10 cellular contexts compared by ENCODE assay signal in the genomic region with DNA sequence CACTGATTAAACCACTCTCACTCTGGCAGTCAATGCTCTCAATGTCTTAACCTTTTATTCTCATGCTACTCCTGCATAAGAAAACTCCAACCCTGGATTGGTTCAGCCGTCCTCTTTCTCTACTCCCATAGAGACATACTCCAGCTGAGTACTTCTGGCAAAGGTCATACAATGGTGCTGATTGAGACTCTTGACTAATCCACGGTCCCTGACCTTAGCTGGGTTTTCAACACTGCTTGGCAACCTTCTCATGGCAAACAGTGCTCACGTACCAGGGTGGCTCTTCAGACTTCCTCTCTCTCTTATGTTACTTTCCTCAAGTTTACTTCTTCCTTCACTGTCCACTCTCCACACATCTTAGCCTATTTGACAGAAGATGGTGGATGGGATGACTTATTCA.
"Had no signal": no experiment of that assay in that cellular context is flagged by ENCODE, and none has a peak within 500 bp of the region (broad histone marks: within the 10 kb centered on the region; RNA-seq: fewer than 3 reads in every experiment).

No MANE protein-coding gene starts in this region.

- H3K4me1 Mint-ChIP-seq: IgD-negative memory B cell had no signal

- H3K4me3 ChIP-seq: GM23248, HAP-1 had no signal

- H3K27ac ChIP-seq: GM23248, HL-60 had no signal

- DNase-seq: GM23248, GOT3, H7, HFFc6, KBM-7 had no signal

- H3K36me3 ChIP-seq: HAP-1 had no signal

- H3K9me3 ChIP-seq: HAP-1 had no signal

- H3K4me3 Mint-ChIP-seq: HFFc6, IgD-negative memory B cell had no signal

- H3K36me3 Mint-ChIP-seq: IgD-negative memory B cell had no signal

- H3K27ac Mint-ChIP-seq: HFFc6, IgD-negative memory B cell had no signal

- H3K9me3 Mint-ChIP-seq: HFFc6 had no signal

- ATAC-seq: HCT116, HepG2 had no signal
